In the genomic region with DNA sequence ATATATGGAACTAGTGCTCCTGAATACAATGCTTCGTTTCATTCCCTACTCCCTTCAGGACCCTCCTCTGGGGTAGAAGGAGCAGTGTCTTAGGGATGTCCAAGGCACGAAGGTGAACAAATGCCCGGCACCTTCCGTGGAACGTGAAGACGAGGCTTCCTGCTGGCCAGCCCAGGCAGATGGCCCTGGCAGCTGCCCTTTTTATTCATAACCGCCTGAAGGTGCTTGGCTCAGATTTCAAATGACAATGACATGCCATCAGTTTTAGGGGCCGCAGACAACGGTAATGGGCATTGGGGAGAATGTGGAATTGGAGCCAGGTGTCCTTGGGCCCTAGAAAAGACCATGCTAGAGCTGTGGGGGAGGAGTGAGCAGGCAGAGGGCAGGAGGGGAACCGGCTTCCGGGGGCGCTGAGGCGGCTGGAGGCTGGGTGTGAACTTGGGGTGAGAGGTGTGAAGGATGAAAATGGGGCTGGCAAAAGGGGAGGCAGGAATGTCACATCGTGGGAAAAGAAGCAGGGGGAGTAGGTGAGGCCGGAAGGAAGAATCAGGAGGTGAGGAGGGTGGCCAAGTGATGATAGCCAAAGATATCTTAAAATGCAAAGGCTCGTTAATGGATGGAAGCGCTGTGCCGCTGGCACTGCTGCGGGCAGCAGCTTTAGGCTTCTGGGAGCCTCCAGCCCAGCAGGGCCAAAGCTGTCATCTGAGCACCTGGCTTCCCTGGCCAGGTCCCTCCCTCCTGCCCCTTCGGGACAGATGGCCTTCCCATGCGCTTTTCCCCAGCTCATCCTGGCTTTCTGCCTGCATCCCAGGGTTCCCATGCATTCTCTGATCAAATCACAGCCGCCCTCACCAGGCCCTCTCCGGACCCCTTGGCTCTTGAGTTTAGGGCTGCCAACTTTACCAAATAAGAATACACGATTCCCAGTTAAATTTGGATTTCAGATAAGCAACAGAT, we compare ENCODE assay signal across 19 cellular contexts.
DNase-seq lines count a peak whose midpoint lies in the region; ATAC-seq and TF ChIP-seq lines count a peak whose summit lies in the region.
"Had no signal": no experiment of that assay in that cellular context is flagged by ENCODE, and none has a peak within 500 bp of the region (broad histone marks: within the 10 kb centered on the region; RNA-seq: fewer than 3 reads in every experiment).

No MANE protein-coding gene starts in this region.

- no peaks in the 10 kb centered on the region for H3K36me3 ChIP-seq in psoas muscle (ENCODE audit: insufficient read depth in 1 of 2, low read depth in 1 of 2)
- H3K36me3 ChIP-seq: BLaER1 treated with 17β-estradiol and CSF1 and Interleukin-3, amounts not matched to agents 10 nM and 100 nM; SJCRH30 had no signal

- H3K36me3 Mint-ChIP-seq in progenitor cell of endocrine pancreas (ENCODE audit: insufficient read depth): no peaks in the 10 kb centered on the region

- no peaks in the 10 kb centered on the region for H3K27me3 ChIP-seq in psoas muscle (ENCODE audit: insufficient read depth in 3 of 3, low read length in 2 of 3)
- H3K27me3 ChIP-seq: BLaER1 treated with 17β-estradiol and CSF1 and Interleukin-3, amounts not matched to agents 10 nM and 100 nM had no signal

- intact Hi-C loops in psoas muscle (cut with DNase I): loop anchor here in 1 of 2 donors (2.0 kb wide), 1 partner anchor 31 kb away; no protein-coding TSS in a partner anchor

- peaks cover 28% of the 10 kb centered on the region for H3K27me3 Mint-ChIP-seq in progenitor cell of endocrine pancreas

- no peak overlapping the region for H3K4me3 Mint-ChIP-seq in progenitor cell of endocrine pancreas (ENCODE audit: low read depth)

- DNase-seq in NCI-H1694 treated with DMSO at 0.1 percent for 48 hours (lab: John Stamatoyannopoulos, UW) (peak; percentile 18), NCI-H1694 (lab: John Stamatoyannopoulos, UW) (no peak), NCI-H2171 treated with DMSO at 0.1 percent for 48 hours (lab: John Stamatoyannopoulos, UW) (peak; percentile 69), cerebellum (ENCODE audit: low spot score) (peak; percentile 88), psoas muscle (peak in 1 of 2 donors; percentile 21), progenitor cell of endocrine pancreas (ENCODE audit: low spot score, unreplicated experiment) (no peak), DMS79 (lab: John Stamatoyannopoulos, UW) (no peak), NCI-H510A (lab: John Stamatoyannopoulos, UW) (no peak)
- DNase-seq: DMS153, Kasumi-1, NCI-H1105 treated with DMSO at 0.1 percent for 48 hours, NCI-H2081 treated with DMSO at 0.1 percent for 48 hours, NCI-H226, OCI-M1, RPMI8226, SJCRH30 had no signal

- no peak overlapping the region for H3K27ac Mint-ChIP-seq in progenitor cell of endocrine pancreas

- peaks cover 7% of the 10 kb centered on the region for H3K4me1 Mint-ChIP-seq in progenitor cell of endocrine pancreas (ENCODE audit: low read depth)

- peaks cover 30% of the 10 kb centered on the region for H3K4me1 ChIP-seq in psoas muscle
- H3K4me1 ChIP-seq: SJCRH30 had no signal

- ATAC-seq in psoas muscle: peak; percentile 40 to 73 (median 56)
- ATAC-seq: HCT116 had no signal

- peak overlapping the region; percentile 14 for H3K27ac ChIP-seq in psoas muscle
- H3K27ac ChIP-seq: 22Rv1; BLaER1 treated with 17β-estradiol and CSF1 and Interleukin-3, amounts not matched to agents 10 nM and 100 nM; SJCRH30 had no signal

- no peaks in the 10 kb centered on the region for H3K9me3 ChIP-seq in psoas muscle
- H3K9me3 ChIP-seq: BLaER1 treated with 17β-estradiol and CSF1 and Interleukin-3, amounts not matched to agents 10 nM and 100 nM; SJCRH30 had no signal

- TF ChIP-seq CTCF in psoas muscle (IDR thresholded peaks at IDR 0.05): no peak
- no peak for TF ChIP-seq CTCF in progenitor cell of endocrine pancreas (IDR thresholded peaks at IDR 0.05; ENCODE audit: unreplicated experiment)

- no peak overlapping the region for H3K4me3 ChIP-seq in psoas muscle
- H3K4me3 ChIP-seq: BLaER1 treated with 17β-estradiol and CSF1 and Interleukin-3, amounts not matched to agents 10 nM and 100 nM; SJCRH30 had no signal

- WGBS in psoas muscle, 3 donors: 23 to 38% (median 31%) methylated on average over 24 of the region's 24 CpGs

- no peaks in the 10 kb centered on the region for H3K9me3 Mint-ChIP-seq in progenitor cell of endocrine pancreas (ENCODE audit: low read depth)

Comparison
In these comparisons a context has a peak if more than half of its experiments do, and no peak if none do; other contexts are left out.
1. DNase-seq: peak in NCI-H1694 treated with DMSO at 0.1 percent for 48 hours (single experiment), NCI-H2171 treated with DMSO at 0.1 percent for 48 hours (single experiment) and cerebellum (single experiment); none in NCI-H1694 (single experiment), progenitor cell of endocrine pancreas (single experiment), DMS79 (single experiment) and NCI-H510A (single experiment).